Comparison of ENCODE assay signal across 1 cellular context in the genomic region with DNA sequence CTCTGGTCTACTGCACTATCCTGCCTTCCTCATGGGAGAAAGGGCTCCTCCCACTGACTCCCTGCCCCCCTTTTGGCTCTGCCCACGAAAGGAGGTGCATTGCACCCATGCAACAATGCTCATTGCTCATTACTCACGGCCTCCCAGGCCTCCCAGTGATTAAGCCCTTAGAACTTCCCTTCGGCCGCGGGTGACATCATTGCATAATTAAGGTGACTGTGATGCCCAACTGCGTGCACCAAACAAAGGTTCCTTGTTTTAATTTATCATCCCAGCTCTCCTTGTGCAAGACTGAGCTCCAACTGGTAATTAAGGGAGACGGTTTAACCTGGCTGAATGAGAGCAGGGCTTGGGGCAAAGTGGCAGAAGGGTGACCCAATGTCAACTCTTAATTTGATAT.
TF ChIP-seq lines count a peak whose summit lies in the region.

No MANE protein-coding gene starts in this region.

TF ChIP-seq in HEK293, 187 proteins besides CTCF, POLR2A, EP300 and RAD21 (continued from another document and continues in another):
- no peak for TF ChIP-seq SCRT1 (tag by site-specific recombination; IDR thresholded peaks at IDR 0.05; ENCODE audit: borderline replicate concordance)
- TF ChIP-seq MYNN (tag by site-specific recombination; IDR thresholded peaks at IDR 0.05; ENCODE audit: borderline replicate concordance) = peak; percentile 86
- no peak for TF ChIP-seq GLI4 (tag by site-specific recombination; IDR thresholded peaks at IDR 0.05)
- TF ChIP-seq ZFP41 (tag by site-specific recombination; IDR thresholded peaks at IDR 0.05; ENCODE audit: borderline replicate concordance) = no peak
- TF ChIP-seq ZBTB44 (tag by site-specific recombination; IDR thresholded peaks at IDR 0.05) = peak; percentile 97
- peak; percentile 21; the same call in 1 of the 2 replicates for TF ChIP-seq KLF9 (tag by site-specific recombination; IDR thresholded peaks at IDR 0.05; ENCODE audit: low read depth)
- peak; percentile 43; the same call in 1 of the 2 replicates for TF ChIP-seq GLIS2 (tag by site-specific recombination; IDR thresholded peaks at IDR 0.05)
- TF ChIP-seq, protein P1, sequence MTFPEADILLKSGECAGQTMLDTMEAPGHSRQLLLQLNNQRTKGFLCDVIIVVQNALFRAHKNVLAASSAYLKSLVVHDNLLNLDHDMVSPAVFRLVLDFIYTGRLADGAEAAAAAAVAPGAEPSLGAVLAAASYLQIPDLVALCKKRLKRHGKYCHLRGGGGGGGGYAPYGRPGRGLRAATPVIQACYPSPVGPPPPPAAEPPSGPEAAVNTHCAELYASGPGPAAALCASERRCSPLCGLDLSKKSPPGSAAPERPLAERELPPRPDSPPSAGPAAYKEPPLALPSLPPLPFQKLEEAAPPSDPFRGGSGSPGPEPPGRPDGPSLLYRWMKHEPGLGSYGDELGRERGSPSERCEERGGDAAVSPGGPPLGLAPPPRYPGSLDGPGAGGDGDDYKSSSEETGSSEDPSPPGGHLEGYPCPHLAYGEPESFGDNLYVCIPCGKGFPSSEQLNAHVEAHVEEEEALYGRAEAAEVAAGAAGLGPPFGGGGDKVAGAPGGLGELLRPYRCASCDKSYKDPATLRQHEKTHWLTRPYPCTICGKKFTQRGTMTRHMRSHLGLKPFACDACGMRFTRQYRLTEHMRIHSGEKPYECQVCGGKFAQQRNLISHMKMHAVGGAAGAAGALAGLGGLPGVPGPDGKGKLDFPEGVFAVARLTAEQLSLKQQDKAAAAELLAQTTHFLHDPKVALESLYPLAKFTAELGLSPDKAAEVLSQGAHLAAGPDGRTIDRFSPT (tag by site-specific recombination; IDR thresholded peaks at IDR 0.05) = peak; percentile 89
- TF ChIP-seq ZNF24 (tag by site-specific recombination; IDR thresholded peaks at IDR 0.05) = peak; percentile 89
- TF ChIP-seq YY2 (tag by site-specific recombination; IDR thresholded peaks at IDR 0.05) = no peak
- TF ChIP-seq ZEB2 (tag by site-specific recombination; IDR thresholded peaks at IDR 0.05) = peak; percentile 87
- TF ChIP-seq, protein P2, sequence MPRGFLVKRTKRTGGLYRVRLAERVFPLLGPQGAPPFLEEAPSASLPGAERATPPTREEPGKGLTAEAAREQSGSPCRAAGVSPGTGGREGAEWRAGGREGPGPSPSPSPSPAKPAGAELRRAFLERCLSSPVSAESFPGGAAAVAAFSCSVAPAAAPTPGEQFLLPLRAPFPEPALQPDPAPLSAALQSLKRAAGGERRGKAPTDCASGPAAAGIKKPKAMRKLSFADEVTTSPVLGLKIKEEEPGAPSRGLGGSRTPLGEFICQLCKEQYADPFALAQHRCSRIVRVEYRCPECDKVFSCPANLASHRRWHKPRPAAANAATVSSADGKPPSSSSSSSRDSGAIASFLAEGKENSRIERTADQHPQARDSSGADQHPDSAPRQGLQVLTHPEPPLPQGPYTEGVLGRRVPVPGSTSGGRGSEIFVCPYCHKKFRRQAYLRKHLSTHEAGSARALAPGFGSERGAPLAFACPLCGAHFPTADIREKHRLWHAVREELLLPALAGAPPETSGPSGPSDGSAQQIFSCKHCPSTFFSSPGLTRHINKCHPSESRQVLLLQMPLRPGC (tag by site-specific recombination; IDR thresholded peaks at IDR 0.05) = 0 out of 2 replicates have a peak, but pooled peaks have one; percentile 73
- TF ChIP-seq ZBTB17 (tag by site-specific recombination; IDR thresholded peaks at IDR 0.05) = peak; percentile 49
- peak; percentile 89 for TF ChIP-seq GLIS1 (tag by site-specific recombination; IDR thresholded peaks at IDR 0.05)
- TF ChIP-seq, protein P3, sequence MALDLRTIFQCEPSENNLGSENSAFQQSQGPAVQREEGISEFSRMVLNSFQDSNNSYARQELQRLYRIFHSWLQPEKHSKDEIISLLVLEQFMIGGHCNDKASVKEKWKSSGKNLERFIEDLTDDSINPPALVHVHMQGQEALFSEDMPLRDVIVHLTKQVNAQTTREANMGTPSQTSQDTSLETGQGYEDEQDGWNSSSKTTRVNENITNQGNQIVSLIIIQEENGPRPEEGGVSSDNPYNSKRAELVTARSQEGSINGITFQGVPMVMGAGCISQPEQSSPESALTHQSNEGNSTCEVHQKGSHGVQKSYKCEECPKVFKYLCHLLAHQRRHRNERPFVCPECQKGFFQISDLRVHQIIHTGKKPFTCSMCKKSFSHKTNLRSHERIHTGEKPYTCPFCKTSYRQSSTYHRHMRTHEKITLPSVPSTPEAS (tag by site-specific recombination; IDR thresholded peaks at IDR 0.05) = no peak
- TF ChIP-seq ZBTB8A (tag by site-specific recombination; IDR thresholded peaks at IDR 0.05) = peak; percentile 56
- TF ChIP-seq ZNF211 (tag by site-specific recombination; IDR thresholded peaks at IDR 0.05; ENCODE audit: low read depth) = no peak
- no peak for TF ChIP-seq SALL2 (tag by site-specific recombination; IDR thresholded peaks at IDR 0.05; ENCODE audit: borderline replicate concordance)
- peak; percentile 70 for TF ChIP-seq ZNF843 (tag by site-specific recombination; IDR thresholded peaks at IDR 0.05)
- no peak for TF ChIP-seq ZNF501 (tag by site-specific recombination; IDR thresholded peaks at IDR 0.05)
- no peak for TF ChIP-seq BCL11A (tag by site-specific recombination; IDR thresholded peaks at IDR 0.05; ENCODE audit: low read depth)
- TF ChIP-seq KLF1 (tag by site-specific recombination; IDR thresholded peaks at IDR 0.05) = no peak
- TF ChIP-seq ZFP3 (tag by site-specific recombination; IDR thresholded peaks at IDR 0.05; ENCODE audit: low read depth) = no peak
- peak; percentile 58 for TF ChIP-seq SP3 (tag by site-specific recombination; IDR thresholded peaks at IDR 0.05)
- TF ChIP-seq ZNF629 (tag by site-specific recombination; IDR thresholded peaks at IDR 0.05) = peak; percentile 95
- TF ChIP-seq, protein P4, sequence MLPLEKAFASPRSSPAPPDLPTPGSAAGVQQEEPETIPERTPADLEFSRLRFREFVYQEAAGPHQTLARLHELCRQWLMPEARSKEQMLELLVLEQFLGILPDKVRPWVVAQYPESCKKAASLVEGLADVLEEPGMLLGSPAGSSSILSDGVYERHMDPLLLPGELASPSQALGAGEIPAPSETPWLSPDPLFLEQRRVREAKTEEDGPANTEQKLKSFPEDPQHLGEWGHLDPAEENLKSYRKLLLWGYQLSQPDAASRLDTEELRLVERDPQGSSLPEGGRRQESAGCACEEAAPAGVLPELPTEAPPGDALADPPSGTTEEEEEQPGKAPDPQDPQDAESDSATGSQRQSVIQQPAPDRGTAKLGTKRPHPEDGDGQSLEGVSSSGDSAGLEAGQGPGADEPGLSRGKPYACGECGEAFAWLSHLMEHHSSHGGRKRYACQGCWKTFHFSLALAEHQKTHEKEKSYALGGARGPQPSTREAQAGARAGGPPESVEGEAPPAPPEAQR (tag by site-specific recombination; IDR thresholded peaks at IDR 0.05) = no peak
- TF ChIP-seq KLF16 (tag by site-specific recombination; IDR thresholded peaks at IDR 0.05) = 0 out of 2 replicates have a peak, but pooled peaks have one; percentile 27
- TF ChIP-seq, protein P5, sequence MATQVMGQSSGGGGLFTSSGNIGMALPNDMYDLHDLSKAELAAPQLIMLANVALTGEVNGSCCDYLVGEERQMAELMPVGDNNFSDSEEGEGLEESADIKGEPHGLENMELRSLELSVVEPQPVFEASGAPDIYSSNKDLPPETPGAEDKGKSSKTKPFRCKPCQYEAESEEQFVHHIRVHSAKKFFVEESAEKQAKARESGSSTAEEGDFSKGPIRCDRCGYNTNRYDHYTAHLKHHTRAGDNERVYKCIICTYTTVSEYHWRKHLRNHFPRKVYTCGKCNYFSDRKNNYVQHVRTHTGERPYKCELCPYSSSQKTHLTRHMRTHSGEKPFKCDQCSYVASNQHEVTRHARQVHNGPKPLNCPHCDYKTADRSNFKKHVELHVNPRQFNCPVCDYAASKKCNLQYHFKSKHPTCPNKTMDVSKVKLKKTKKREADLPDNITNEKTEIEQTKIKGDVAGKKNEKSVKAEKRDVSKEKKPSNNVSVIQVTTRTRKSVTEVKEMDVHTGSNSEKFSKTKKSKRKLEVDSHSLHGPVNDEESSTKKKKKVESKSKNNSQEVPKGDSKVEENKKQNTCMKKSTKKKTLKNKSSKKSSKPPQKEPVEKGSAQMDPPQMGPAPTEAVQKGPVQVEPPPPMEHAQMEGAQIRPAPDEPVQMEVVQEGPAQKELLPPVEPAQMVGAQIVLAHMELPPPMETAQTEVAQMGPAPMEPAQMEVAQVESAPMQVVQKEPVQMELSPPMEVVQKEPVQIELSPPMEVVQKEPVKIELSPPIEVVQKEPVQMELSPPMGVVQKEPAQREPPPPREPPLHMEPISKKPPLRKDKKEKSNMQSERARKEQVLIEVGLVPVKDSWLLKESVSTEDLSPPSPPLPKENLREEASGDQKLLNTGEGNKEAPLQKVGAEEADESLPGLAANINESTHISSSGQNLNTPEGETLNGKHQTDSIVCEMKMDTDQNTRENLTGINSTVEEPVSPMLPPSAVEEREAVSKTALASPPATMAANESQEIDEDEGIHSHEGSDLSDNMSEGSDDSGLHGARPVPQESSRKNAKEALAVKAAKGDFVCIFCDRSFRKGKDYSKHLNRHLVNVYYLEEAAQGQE (tag by site-specific recombination; IDR thresholded peaks at IDR 0.05) = no peak
- TF ChIP-seq ZNF624 (tag by site-specific recombination; IDR thresholded peaks at IDR 0.05) = no peak
- TF ChIP-seq, protein P6, sequence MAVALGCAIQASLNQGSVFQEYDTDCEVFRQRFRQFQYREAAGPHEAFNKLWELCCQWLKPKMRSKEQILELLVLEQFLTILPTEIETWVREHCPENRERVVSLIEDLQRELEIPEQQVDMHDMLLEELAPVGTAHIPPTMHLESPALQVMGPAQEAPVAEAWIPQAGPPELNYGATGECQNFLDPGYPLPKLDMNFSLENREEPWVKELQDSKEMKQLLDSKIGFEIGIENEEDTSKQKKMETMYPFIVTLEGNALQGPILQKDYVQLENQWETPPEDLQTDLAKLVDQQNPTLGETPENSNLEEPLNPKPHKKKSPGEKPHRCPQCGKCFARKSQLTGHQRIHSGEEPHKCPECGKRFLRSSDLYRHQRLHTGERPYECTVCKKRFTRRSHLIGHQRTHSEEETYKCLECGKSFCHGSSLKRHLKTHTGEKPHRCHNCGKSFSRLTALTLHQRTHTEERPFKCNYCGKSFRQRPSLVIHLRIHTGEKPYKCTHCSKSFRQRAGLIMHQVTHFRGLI (tag by site-specific recombination; IDR thresholded peaks at IDR 0.05) = peak; percentile 92
- peak; percentile 80 for TF ChIP-seq ZFHX2 (tag by site-specific recombination; conservative IDR thresholded peaks at IDR 0.05)
- peak; percentile 38; the same call in 1 of the 2 replicates for TF ChIP-seq ZNF76 (tag by site-specific recombination; IDR thresholded peaks at IDR 0.05; ENCODE audit: borderline replicate concordance, low read depth)
- TF ChIP-seq ZBTB20 (tag by site-specific recombination; IDR thresholded peaks at IDR 0.05) = 0 out of 2 replicates have a peak, but pooled peaks have one; percentile 14
- TF ChIP-seq OSR2 (tag by site-specific recombination; IDR thresholded peaks at IDR 0.05) = no peak
- TF ChIP-seq ZNF292 (tag by site-specific recombination; IDR thresholded peaks at IDR 0.05; ENCODE audit: borderline replicate concordance, low read depth) = no peak
- 0 out of 2 replicates have a peak, but pooled peaks have one; percentile 45 for TF ChIP-seq ZFP37 (tag by site-specific recombination; IDR thresholded peaks at IDR 0.05)
- TF ChIP-seq ZBTB10 (tag by site-specific recombination; IDR thresholded peaks at IDR 0.05) = peak; percentile 45; the same call in 1 of the 2 replicates
- peak; percentile 82 for TF ChIP-seq ZBTB21 (tag by site-specific recombination; IDR thresholded peaks at IDR 0.05)
- TF ChIP-seq ZNF157 (tag by site-specific recombination; IDR thresholded peaks at IDR 0.05) = no peak
- TF ChIP-seq, protein P7, sequence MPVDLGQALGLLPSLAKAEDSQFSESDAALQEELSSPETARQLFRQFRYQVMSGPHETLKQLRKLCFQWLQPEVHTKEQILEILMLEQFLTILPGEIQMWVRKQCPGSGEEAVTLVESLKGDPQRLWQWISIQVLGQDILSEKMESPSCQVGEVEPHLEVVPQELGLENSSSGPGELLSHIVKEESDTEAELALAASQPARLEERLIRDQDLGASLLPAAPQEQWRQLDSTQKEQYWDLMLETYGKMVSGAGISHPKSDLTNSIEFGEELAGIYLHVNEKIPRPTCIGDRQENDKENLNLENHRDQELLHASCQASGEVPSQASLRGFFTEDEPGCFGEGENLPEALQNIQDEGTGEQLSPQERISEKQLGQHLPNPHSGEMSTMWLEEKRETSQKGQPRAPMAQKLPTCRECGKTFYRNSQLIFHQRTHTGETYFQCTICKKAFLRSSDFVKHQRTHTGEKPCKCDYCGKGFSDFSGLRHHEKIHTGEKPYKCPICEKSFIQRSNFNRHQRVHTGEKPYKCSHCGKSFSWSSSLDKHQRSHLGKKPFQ (tag by site-specific recombination; IDR thresholded peaks at IDR 0.05) = no peak
